Comparison of ENCODE assay signal across 8 cellular contexts in genomic region chr1:168225476-168226190, GRCh38. TPM values are rescaled to one million over a fixed set of nuclear protein-coding genes. Genes with fewer than 3 reads are reported as not detected.
DNase-seq lines count a peak whose midpoint lies in the region; ATAC-seq and TF ChIP-seq lines count a peak whose summit lies in the region.

Gene SFT2D2, plus strand, starts transcription at chr1:168226004. Its CDS starts 76 bp downstream, at chr1:168226080.

- peak within 1 kb of the TSS; percentile 92 to 93 for H3K27ac Mint-ChIP-seq in T-cell

- H3K9me3 ChIP-seq in adipocyte (ENCODE audit: control insufficient read depth, low read length) = peaks cover 5% of the 10 kb centered on the region
- H3K9me3 ChIP-seq in heart left ventricle = peaks cover 0 to 5% (median 0%) of the 10 kb centered on the region in 12 donors
- H3K9me3 ChIP-seq in upper lobe of left lung = no peaks in the 10 kb centered on the region

- no peak for TF ChIP-seq EP300 in upper lobe of left lung (IDR thresholded peaks at IDR 0.05)

- DNase-seq in GM12865 (ENCODE audit: low read depth) = peak; percentile 91
- DNase-seq in NCI-H1105 (lab: John Stamatoyannopoulos, UW) = peak; percentile 84
- peak; percentile 58 to 83 (median 70) for DNase-seq in T-cell
- DNase-seq in adipocyte (ENCODE audit: low read depth) = peak; percentile 84
- peak; percentile 81 to 89 (median 85) for DNase-seq in heart left ventricle
- DNase-seq in posterior vena cava (ENCODE audit: low spot score) = peak; percentile 93
- DNase-seq in upper lobe of left lung = peak; percentile 84 to 97

- POLR2A ChIA-PET in T-cell (lab: Charles Lee) = interaction anchor here in 1 of 2 donors (0.5 to 1.5 kb wide), 2 partner anchors 9 to 81 kb away, joined by 7 to 9 read pairs; no protein-coding TSS in a partner anchor

- intact Hi-C loops in heart left ventricle (cut with DNase I) (loop anchor here in 4 of 10 donors (5.0 kb wide), 1 partner anchor 48 kb away; the partner anchor contains the start of gene TIPRL (in 4 of the 4)), posterior vena cava (cut with DNase I) (no loop called here)

- CTCF ChIA-PET in T-cell (lab: Charles Lee) = interaction anchor here (0.7 to 4.0 kb wide), 6 partner anchors 9 to 1325 kb away, joined by 3 to 27 read pairs (median 4); partner anchors contain the start of gene POU2F1 (in 1 of the 2)

- WGBS in heart left ventricle, 4 donors = 1 to 3% (median 2%) methylated on average over 28 to 58 of the region's 58 CpGs
- WGBS in upper lobe of left lung, 2 donors = 4 to 5% methylated on average over 6 to 20 of the region's 58 CpGs

- H3K36me3 Mint-ChIP-seq in T-cell = peaks cover 12% of the 10 kb centered on the region

- H3K4me1 Mint-ChIP-seq in T-cell = peaks cover 44 to 50% (median 45%) of the 10 kb centered on the region in 3 donors

- peaks cover 0 to 5% of the 10 kb centered on the region in 2 donors for H3K27me3 Mint-ChIP-seq in T-cell

- TF ChIP-seq POLR2A in heart left ventricle (IDR thresholded peaks at IDR 0.05) (peak in 1 of 2 donors; percentile 80), upper lobe of left lung (IDR thresholded peaks at IDR 0.05) (peak in 3 of 4 donors; percentile 67 to 94 (median 82))

- H3K36me3 ChIP-seq in adipocyte (ENCODE audit: control insufficient read depth, insufficient read depth, low read length, severe bottlenecking) = no peaks in the 10 kb centered on the region
- H3K36me3 ChIP-seq in heart left ventricle = peaks cover 0 to 9% (median 0%) of the 10 kb centered on the region in 9 donors
- H3K36me3 ChIP-seq in upper lobe of left lung = peaks cover 0 to 3% (median 0%) of the 10 kb centered on the region in 4 donors

- peak within 1 kb of the TSS; percentile 49 to 96 (median 81) for H3K27ac ChIP-seq in heart left ventricle
- H3K27ac ChIP-seq in upper lobe of left lung = peak within 1 kb of the TSS; percentile 87 to 97 (median 94)

- ATAC-seq in HG02610 (IDR thresholded peaks at IDR 0.05; ENCODE audit: unreplicated experiment) (peak; percentile 79), T-cell (replicated peaks in 1 of 4) (peak; percentile 98 to 99 (median 98)), heart left ventricle (peak; percentile 81 to 98 (median 96)), upper lobe of left lung (ENCODE audit: low FRiP score in 2 of 2) (peak; percentile 95 to 97)

- peaks cover 0 to 4% (median 0%) of the 10 kb centered on the region in 3 donors for H3K9me3 Mint-ChIP-seq in T-cell

- H3K4me3 ChIP-seq in GM12865 (ENCODE audit: low read depth, low read length) = peak within 1 kb of the TSS; percentile 97
- peak within 1 kb of the TSS; percentile 90 for H3K4me3 ChIP-seq in adipocyte (ENCODE audit: low read length)
- peak within 1 kb of the TSS; percentile 66 to 99 (median 78) for H3K4me3 ChIP-seq in heart left ventricle
- peak within 1 kb of the TSS; percentile 78 to 98 (median 90) for H3K4me3 ChIP-seq in upper lobe of left lung

- H3K9ac ChIP-seq in adipocyte (ENCODE audit: low read length) = peak within 1 kb of the TSS; percentile 95

- peak within 1 kb of the TSS; percentile 89 to 97 (median 92) for H3K4me3 Mint-ChIP-seq in T-cell

- H3K27me3 ChIP-seq in adipocyte (replicated peaks; ENCODE audit: control insufficient read depth, insufficient read depth, low read length) (no peaks in the 10 kb centered on the region), heart left ventricle (no peaks in the 10 kb centered on the region), upper lobe of left lung (no peaks in the 10 kb centered on the region)

- peaks cover 34% of the 10 kb centered on the region for H3K4me1 ChIP-seq in adipocyte (ENCODE audit: control insufficient read depth, insufficient read depth, low read length)
- H3K4me1 ChIP-seq in heart left ventricle = peaks cover 0 to 55% (median 28%) of the 10 kb centered on the region in 12 donors
- H3K4me1 ChIP-seq in upper lobe of left lung = peaks cover 31 to 50% (median 39%) of the 10 kb centered on the region in 4 donors

- TF ChIP-seq CTCF in GM12865 (IDR thresholded peaks at IDR 0.05; ENCODE audit: insufficient read depth, low read depth, low read length, missing control alignments) (no peak), heart left ventricle (IDR thresholded peaks at IDR 0.05) (no peak), upper lobe of left lung (IDR thresholded peaks at IDR 0.05) (peak in 1 of 6 experiments; percentile 1)

RNA-seq across cellular contexts. Expression of gene SFT2D2, which starts in this region (rescaled TPM):
- total RNA-seq in T-cell = 10 to 100 TPM; 51.6 to 63.1 (median 55.6) TPM
- 10 to 100 TPM; 12.5 to 48.7 (median 16.3) TPM for total RNA-seq in heart left ventricle
- 1 to 10 TPM; 2.7 to 6.1 TPM for polyA plus RNA-seq in heart left ventricle
- total RNA-seq in posterior vena cava = 10 to 100 TPM; 55.3 to 64.6 TPM
- 10 to 100 TPM; 27.7 to 70.6 (median 41.9) TPM for total RNA-seq in upper lobe of left lung

Comparison
In these comparisons a context has a peak if more than half of its experiments do, and no peak if none do; other contexts are left out.
1. Peak in every context shown above with its lines: DNase-seq, ATAC-seq, H3K4me3 ChIP-seq and H3K27ac ChIP-seq.